11 cellular contexts compared by ENCODE assay signal in genomic region chr7:29883462-29884398, GRCh38.
A peak's percentile ranks its signal among the peaks of the same experiment; 100 is the strongest.
DNase-seq lines count a peak whose midpoint lies in the region; ATAC-seq, FAIRE-seq and TF ChIP-seq lines count a peak whose summit lies in the region.
"Had no signal": no experiment of that assay in that cellular context is flagged by ENCODE, and none has a peak within 500 bp of the region (broad histone marks: within the 10 kb centered on the region; RNA-seq: fewer than 3 reads in every experiment).

No MANE protein-coding gene starts in this region.

- peak overlapping the region; percentile 79 for H3K4me2 ChIP-seq in keratinocyte (ENCODE audit: control insufficient read depth, extremely low read depth, insufficient read depth, low read depth, low read length)

- H4K20me1 ChIP-seq in keratinocyte (ENCODE audit: control insufficient read depth, extremely low read depth, insufficient read depth, low read length) = no peaks in the 10 kb centered on the region

- H3K4me1 ChIP-seq in keratinocyte (ENCODE audit: control insufficient read depth, extremely low read depth, insufficient read depth, low read length) = peaks cover 5% of the 10 kb centered on the region

- no peak for TF ChIP-seq CTCF in keratinocyte (optimal IDR thresholded peaks at IDR 0.05 in 1 of 3, IDR thresholded peaks at IDR 0.05 in 1 of 3, conservative IDR thresholded peaks at IDR 0.05 in 1 of 3; ENCODE audit: extremely low read depth in 1 of 3, insufficient read depth in 2 of 3, low read length in 3 of 3)

- H3K9me1 ChIP-seq in keratinocyte (ENCODE audit: control insufficient read depth, extremely low read depth, insufficient read depth, low read length) = no peaks in the 10 kb centered on the region

- H3K36me3 ChIP-seq in keratinocyte (ENCODE audit: control insufficient read depth in 2 of 2, extremely low read depth in 1 of 2, insufficient read depth in 2 of 2, low read length in 2 of 2) = no peaks in the 10 kb centered on the region

- peak overlapping the region; percentile 42 for H3K4me3 Mint-ChIP-seq in activated naive CD8-positive, alpha-beta T cell treated with anti-CD3 and anti-CD28 coated beads, Interleukin-2, amount 10 ng/mL, durations not matched to agents 7 days and 5 days
- H3K4me3 Mint-ChIP-seq in stimulated activated naive B cell treated with anti-CD40 and anti-IgM and Interleukin-4, amounts not matched to agents 10 μg/mL and 1 μg/mL and 100 μg/mL, for 72 hours = peak overlapping the region; percentile 33 to 68
- peak overlapping the region in 1 of 2 donors; percentile 33 for H3K4me3 Mint-ChIP-seq in effector memory CD8-positive, alpha-beta T cell

- H3K79me2 ChIP-seq in keratinocyte (ENCODE audit: control insufficient read depth, insufficient read depth, low read length) = no peaks in the 10 kb centered on the region

- peak overlapping the region; percentile 22 for H3K9ac ChIP-seq in keratinocyte (ENCODE audit: control insufficient read depth, extremely low read depth, insufficient read depth, low read length)

- H2AFZ ChIP-seq in keratinocyte (ENCODE audit: control insufficient read depth, low read length) = peak overlapping the region; percentile 35

- H3K27ac Mint-ChIP-seq in activated naive CD8-positive, alpha-beta T cell treated with anti-CD3 and anti-CD28 coated beads, Interleukin-2, amount 10 ng/mL, durations not matched to agents 7 days and 5 days = no peak overlapping the region
- H3K27ac Mint-ChIP-seq in stimulated activated naive B cell treated with anti-CD40 and anti-IgM and Interleukin-4, amounts not matched to agents 10 μg/mL and 1 μg/mL and 100 μg/mL, for 72 hours = no peak overlapping the region
- H3K27ac Mint-ChIP-seq in effector memory CD8-positive, alpha-beta T cell = no peak overlapping the region

- no peaks in the 10 kb centered on the region for H3K9me3 ChIP-seq in keratinocyte (ENCODE audit: control insufficient read depth, low read depth, low read length)

- H3K9me3 Mint-ChIP-seq in activated naive CD8-positive, alpha-beta T cell treated with anti-CD3 and anti-CD28 coated beads, Interleukin-2, amount 10 ng/mL, durations not matched to agents 7 days and 5 days = no peaks in the 10 kb centered on the region
- H3K9me3 Mint-ChIP-seq in stimulated activated naive B cell treated with anti-CD40 and anti-IgM and Interleukin-4, amounts not matched to agents 10 μg/mL and 1 μg/mL and 100 μg/mL, for 72 hours = no peaks in the 10 kb centered on the region
- no peaks in the 10 kb centered on the region for H3K9me3 Mint-ChIP-seq in effector memory CD8-positive, alpha-beta T cell

- H3K27me3 Mint-ChIP-seq in activated naive CD8-positive, alpha-beta T cell treated with anti-CD3 and anti-CD28 coated beads, Interleukin-2, amount 10 ng/mL, durations not matched to agents 7 days and 5 days = peaks cover 9% of the 10 kb centered on the region
- H3K27me3 Mint-ChIP-seq in stimulated activated naive B cell treated with anti-CD40 and anti-IgM and Interleukin-4, amounts not matched to agents 10 μg/mL and 1 μg/mL and 100 μg/mL, for 72 hours = peaks cover 15 to 29% of the 10 kb centered on the region in 2 donors
- peaks cover 19 to 49% of the 10 kb centered on the region in 2 donors for H3K27me3 Mint-ChIP-seq in effector memory CD8-positive, alpha-beta T cell

- H3K27me3 ChIP-seq in keratinocyte (ENCODE audit: control insufficient read depth, extremely low read depth, insufficient read depth, low read length) = no peaks in the 10 kb centered on the region

- POLR2A ChIA-PET in activated naive CD8-positive, alpha-beta T cell treated with anti-CD3 and anti-CD28 coated beads, Interleukin-2, amount 10 ng/mL, durations not matched to agents 7 days and 5 days (lab: Charles Lee) = no interaction called here

- ATAC-seq in activated naive CD8-positive, alpha-beta T cell treated with anti-CD3 and anti-CD28 coated beads, Interleukin-2, amount 10 ng/mL, durations not matched to agents 7 days and 5 days (ENCODE audit: low read depth) = no peak
- peak in 1 of 2 donors; percentile 14 for ATAC-seq in stimulated activated naive B cell treated with anti-CD40 and anti-IgM and Interleukin-4, amounts not matched to agents 10 μg/mL and 1 μg/mL and 100 μg/mL, for 72 hours (replicated peaks)
- ATAC-seq in GM21529 (IDR thresholded peaks at IDR 0.05; ENCODE audit: unreplicated experiment) (no peak), GM18868 (IDR thresholded peaks at IDR 0.05; ENCODE audit: unreplicated experiment) (no peak)
- no peak for ATAC-seq in effector memory CD8-positive, alpha-beta T cell (replicated peaks)

- H3K36me3 Mint-ChIP-seq in activated naive CD8-positive, alpha-beta T cell treated with anti-CD3 and anti-CD28 coated beads, Interleukin-2, amount 10 ng/mL, durations not matched to agents 7 days and 5 days = no peaks in the 10 kb centered on the region
- no peaks in the 10 kb centered on the region for H3K36me3 Mint-ChIP-seq in stimulated activated naive B cell treated with anti-CD40 and anti-IgM and Interleukin-4, amounts not matched to agents 10 μg/mL and 1 μg/mL and 100 μg/mL, for 72 hours
- no peaks in the 10 kb centered on the region for H3K36me3 Mint-ChIP-seq in effector memory CD8-positive, alpha-beta T cell (ENCODE audit: insufficient read depth)

- FAIRE-seq in keratinocyte (lab: Jason Lieb, UNC) = no peak
- FAIRE-seq: A204.1 had no signal

- H3K27ac ChIP-seq in keratinocyte (ENCODE audit: control insufficient read depth, insufficient read depth, low read length) = no peak overlapping the region

- DNase-seq in DMS 273 (lab: John Stamatoyannopoulos, UW; ENCODE audit: unreplicated experiment) (peak; percentile 60), DMS 273 treated with DMSO at 0.1 percent for 48 hours (lab: John Stamatoyannopoulos, UW) (no peak), keratinocyte (ENCODE audit: low read depth, low spot score) (no peak)
- no peak for DNase-seq in activated naive CD8-positive, alpha-beta T cell treated with anti-CD3 and anti-CD28 coated beads, Interleukin-2, amount 10 ng/mL, durations not matched to agents 7 days and 5 days
- DNase-seq in stimulated activated naive B cell treated with anti-CD40 and anti-IgM and Interleukin-4, amounts not matched to agents 10 μg/mL and 1 μg/mL and 100 μg/mL, for 72 hours = no peak
- DNase-seq in effector memory CD8-positive, alpha-beta T cell = no peak
- DNase-seq: activated naive CD4-positive, alpha-beta T cell treated with anti-CD3 and anti-CD28 coated beads, Interleukin-2, amount 50 U/mL, for 16 hours; NCI-H2107 had no signal

- H3K4me1 Mint-ChIP-seq in activated naive CD8-positive, alpha-beta T cell treated with anti-CD3 and anti-CD28 coated beads, Interleukin-2, amount 10 ng/mL, durations not matched to agents 7 days and 5 days = no peaks in the 10 kb centered on the region
- peaks cover 6 to 8% of the 10 kb centered on the region in 2 donors for H3K4me1 Mint-ChIP-seq in stimulated activated naive B cell treated with anti-CD40 and anti-IgM and Interleukin-4, amounts not matched to agents 10 μg/mL and 1 μg/mL and 100 μg/mL, for 72 hours
- H3K4me1 Mint-ChIP-seq in effector memory CD8-positive, alpha-beta T cell (ENCODE audit: low read depth in 2 of 2) = peaks cover 4 to 5% of the 10 kb centered on the region in 2 donors

- H3K4me3 ChIP-seq in keratinocyte (ENCODE audit: control insufficient read depth in 2 of 3, extremely low read depth in 1 of 3, insufficient read depth in 2 of 3, low read depth in 1 of 3, low read length in 3 of 3) = peak overlapping the region in 2 of 3 experiments; percentile 21 to 49

- dilution Hi-C loops in keratinocyte (cut with MboI; ENCODE audit: extremely low pct_ligation_motif_present, low sequenced_read_pairs) = no loop called here
